ENCODE assay signal across 18 cellular contexts in the genomic region with DNA sequence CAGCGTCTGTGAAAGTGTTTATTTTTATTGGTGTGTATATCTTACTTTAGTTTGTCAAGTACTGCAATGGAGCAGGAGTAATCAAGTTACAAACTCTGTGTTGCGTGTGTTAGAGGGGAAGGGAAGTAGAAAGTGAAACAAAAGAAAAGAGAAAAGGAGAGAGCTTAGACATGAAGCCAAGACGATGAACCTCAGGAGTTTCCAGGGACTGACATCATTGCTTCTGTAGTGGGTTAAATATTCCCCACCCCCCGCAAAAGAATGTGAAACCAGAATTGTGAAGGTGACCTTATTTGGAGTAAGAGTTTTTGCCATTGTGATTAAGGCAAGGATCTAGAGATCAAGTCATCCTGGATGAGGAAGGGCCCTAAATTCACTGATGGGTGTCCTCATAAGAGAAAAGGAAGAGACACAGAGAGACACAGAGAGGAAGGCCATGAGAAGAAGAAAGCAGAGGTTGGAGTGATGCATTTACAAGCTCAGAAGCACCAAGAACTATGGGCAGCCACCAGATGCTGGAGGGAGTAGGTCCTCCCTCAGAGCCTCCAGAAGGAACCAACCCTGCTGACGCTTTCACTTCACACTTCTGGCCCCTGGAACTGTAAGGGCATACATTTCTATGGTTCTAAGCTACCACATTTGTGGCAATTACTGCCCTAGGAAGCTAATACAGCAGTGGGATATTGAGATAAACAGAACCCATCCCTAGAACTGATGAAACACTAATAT.
A peak's percentile ranks its signal among the peaks of the same experiment; 100 is the strongest.
DNase-seq lines count a peak whose midpoint lies in the region; ATAC-seq and TF ChIP-seq lines count a peak whose summit lies in the region.
"Had no signal": no experiment of that assay in that cellular context is flagged by ENCODE, and none has a peak within 500 bp of the region (broad histone marks: within the 10 kb centered on the region; RNA-seq: fewer than 3 reads in every experiment).

No MANE protein-coding gene starts in this region.

- TF ChIP-seq EP300 in stomach (IDR thresholded peaks at IDR 0.05): no peak

- H3K36me3 Mint-ChIP-seq in central memory CD8-positive, alpha-beta T cell (ENCODE audit: insufficient read depth): no peaks in the 10 kb centered on the region
- H3K36me3 Mint-ChIP-seq: activated naive CD4-positive, alpha-beta T cell treated with anti-CD3 and anti-CD28 coated beads, Interleukin-2, amount 10 ng/mL, durations not matched to agents 7 days and 5 days; CD8-positive, alpha-beta memory T cell had no signal

- peaks cover 0 to 3% (median 0%) of the 10 kb centered on the region in 4 donors for H3K9me3 ChIP-seq in stomach
- H3K9me3 ChIP-seq: neutrophil had no signal

- H3K36me3 ChIP-seq in stomach: no peaks in the 10 kb centered on the region
- H3K36me3 ChIP-seq: heart right ventricle, neutrophil, WERI-Rb-1 had no signal

- H3K4me1 Mint-ChIP-seq in stimulated activated naive CD8-positive, alpha-beta T cell treated with anti-CD3 and anti-CD28 coated beads, Interleukin-15, amount 100 ng/mL, for 72 hours: peaks cover 24% of the 10 kb centered on the region
- H3K4me1 Mint-ChIP-seq in central memory CD8-positive, alpha-beta T cell: peaks cover 5% of the 10 kb centered on the region
- H3K4me1 Mint-ChIP-seq: activated naive CD4-positive, alpha-beta T cell treated with anti-CD3 and anti-CD28 coated beads, Interleukin-2, amount 10 ng/mL, durations not matched to agents 7 days and 5 days; CD8-positive, alpha-beta memory T cell had no signal

- H3K9me3 Mint-ChIP-seq in stimulated activated naive CD8-positive, alpha-beta T cell treated with anti-CD3 and anti-CD28 coated beads, Interleukin-15, amount 100 ng/mL, for 72 hours: no peaks in the 10 kb centered on the region
- no peaks in the 10 kb centered on the region for H3K9me3 Mint-ChIP-seq in central memory CD8-positive, alpha-beta T cell
- H3K9me3 Mint-ChIP-seq: activated naive CD4-positive, alpha-beta T cell treated with anti-CD3 and anti-CD28 coated beads, Interleukin-2, amount 10 ng/mL, durations not matched to agents 7 days and 5 days had no signal

- H3K27ac ChIP-seq in stomach: no peak overlapping the region
- H3K27ac ChIP-seq: heart right ventricle, neutrophil, WERI-Rb-1 had no signal

- H3K27ac Mint-ChIP-seq in stimulated activated naive CD8-positive, alpha-beta T cell treated with anti-CD3 and anti-CD28 coated beads, Interleukin-15, amount 100 ng/mL, for 72 hours: no peak overlapping the region
- H3K27ac Mint-ChIP-seq in central memory CD8-positive, alpha-beta T cell (ENCODE audit: low read depth): no peak overlapping the region
- H3K27ac Mint-ChIP-seq: activated naive CD4-positive, alpha-beta T cell treated with anti-CD3 and anti-CD28 coated beads, Interleukin-2, amount 10 ng/mL, durations not matched to agents 7 days and 5 days; CD8-positive, alpha-beta memory T cell had no signal

- no peaks in the 10 kb centered on the region for H3K4me1 ChIP-seq in stomach
- H3K4me1 ChIP-seq: heart right ventricle had no signal

- H3K4me3 Mint-ChIP-seq in stimulated activated naive CD8-positive, alpha-beta T cell treated with anti-CD3 and anti-CD28 coated beads, Interleukin-15, amount 100 ng/mL, for 72 hours: peak overlapping the region in 1 of 2 donors; percentile 43
- H3K4me3 Mint-ChIP-seq in central memory CD8-positive, alpha-beta T cell: peak overlapping the region; percentile 5
- H3K4me3 Mint-ChIP-seq: activated naive CD4-positive, alpha-beta T cell treated with anti-CD3 and anti-CD28 coated beads, Interleukin-2, amount 10 ng/mL, durations not matched to agents 7 days and 5 days had no signal

- no peaks in the 10 kb centered on the region for H3K27me3 ChIP-seq in stomach
- H3K27me3 ChIP-seq: heart right ventricle had no signal

- H3K4me3 ChIP-seq in stomach: no peak overlapping the region
- H3K4me3 ChIP-seq: heart right ventricle had no signal

- intact Hi-C loops in stomach (cut with DNase I; ENCODE audit: low total_unique reads): no loop called here
- intact Hi-C loops in Right ventricle myocardium inferior (cut with DNase I): no loop called here

- 75 to 86% (median 76%) methylated on average over 5 of the region's 5 CpGs for WGBS in stomach, 5 donors

- TF ChIP-seq POLR2A in stomach (IDR thresholded peaks at IDR 0.05): no peak

- DNase-seq in stimulated activated naive CD8-positive, alpha-beta T cell treated with anti-CD3 and anti-CD28 coated beads, Interleukin-15, amount 100 ng/mL, for 72 hours: peak; percentile 18 to 30
- DNase-seq in stimulated activated naive CD8-positive, alpha-beta T cell treated with anti-CD3 and anti-CD28 coated beads, Interleukin-15, Interleukin-2, amounts not matched to agents 100 U/mL and 50 U/mL, for 24 hours: no peak
- DNase-seq in M059J (ENCODE audit: low read depth) (peak; percentile 18), stomach (no peak), Right ventricle myocardium inferior (ENCODE audit: missing footprints) (no peak), inferior parietal cortex (ENCODE audit: extremely low spot score) (no peak)
- no peak for DNase-seq in central memory CD8-positive, alpha-beta T cell (ENCODE audit: low spot score in 2 of 2)
- DNase-seq: activated naive CD4-positive, alpha-beta T cell treated with anti-CD3 and anti-CD28 coated beads, Interleukin-2, amount 10 ng/mL, durations not matched to agents 7 days and 5 days; CD8-positive, alpha-beta memory T cell; heart right ventricle; midbrain; MV-4-11; NCI-H526; substantia nigra; WERI-Rb-1 had no signal

- peak; percentile 89 for ATAC-seq in stimulated activated naive CD8-positive, alpha-beta T cell treated with anti-CD3 and anti-CD28 coated beads, Interleukin-15, amount 100 ng/mL, for 72 hours
- no peak for ATAC-seq in stimulated activated naive CD8-positive, alpha-beta T cell treated with anti-CD3 and anti-CD28 coated beads, Interleukin-15, Interleukin-2, amounts not matched to agents 100 U/mL and 50 U/mL, for 24 hours
- no peak for ATAC-seq in central memory CD8-positive, alpha-beta T cell (replicated peaks; ENCODE audit: extremely low read depth, poor library complexity, severe bottlenecking)
- ATAC-seq in Right ventricle myocardium inferior (no peak), HG02870 (IDR thresholded peaks at IDR 0.05; ENCODE audit: unreplicated experiment) (no peak)
- ATAC-seq: esophagus mucosa, heart right ventricle had no signal

- TF ChIP-seq CTCF in stomach (IDR thresholded peaks at IDR 0.05): no peak

- no peaks in the 10 kb centered on the region for H3K27me3 Mint-ChIP-seq in stimulated activated naive CD8-positive, alpha-beta T cell treated with anti-CD3 and anti-CD28 coated beads, Interleukin-15, amount 100 ng/mL, for 72 hours
- H3K27me3 Mint-ChIP-seq in central memory CD8-positive, alpha-beta T cell: no peaks in the 10 kb centered on the region

Comparison
In these comparisons a context has a peak if more than half of its experiments do, and no peak if none do; other contexts are left out.
1. DNase-seq: peak in stimulated activated naive CD8-positive, alpha-beta T cell treated with anti-CD3 and anti-CD28 coated beads, Interleukin-15, amount 100 ng/mL, for 72 hours (2 of 2) and M059J (single experiment); none in stimulated activated naive CD8-positive, alpha-beta T cell treated with anti-CD3 and anti-CD28 coated beads, Interleukin-15, Interleukin-2, amounts not matched to agents 100 U/mL and 50 U/mL, for 24 hours (single experiment), central memory CD8-positive, alpha-beta T cell (0 of 2), stomach (single experiment), Right ventricle myocardium inferior (single experiment) and inferior parietal cortex (single experiment).